In genomic region chr16:841455-842060, GRCh38 we compare ENCODE assay signal across 20 cellular contexts. TPM values are rescaled to one million over a fixed set of nuclear protein-coding genes. Genes with fewer than 3 reads are reported as not detected.
DNase-seq lines count a peak whose midpoint lies in the region; ATAC-seq and TF ChIP-seq lines count a peak whose summit lies in the region.
"Had no signal": no experiment of that assay in that cellular context is flagged by ENCODE, and none has a peak within 500 bp of the region (broad histone marks: within the 10 kb centered on the region; RNA-seq: fewer than 3 reads in every experiment).

No MANE protein-coding gene starts in this region.

- H3K27me3 ChIP-seq in left ventricle myocardium inferior (ENCODE audit: low read depth) (peaks cover 46% of the 10 kb centered on the region), RWPE2 (ENCODE audit: insufficient read depth, poor library complexity, severe bottlenecking) (no peaks in the 10 kb centered on the region)

- ATAC-seq in Right ventricle myocardium inferior (no peak), RWPE2 (ENCODE audit: low read depth) (no peak), GM21619 (IDR thresholded peaks at IDR 0.05; ENCODE audit: unreplicated experiment) (no peak), GM21515 (IDR thresholded peaks at IDR 0.05; ENCODE audit: unreplicated experiment) (no peak), HG02588 (IDR thresholded peaks at IDR 0.05; ENCODE audit: unreplicated experiment) (no peak)
- ATAC-seq: A549, GM12878 had no signal

- DNase-seq in Right ventricle myocardium inferior (ENCODE audit: missing footprints) (peak; percentile 37), left ventricle myocardium inferior (no peak), RWPE2 (ENCODE audit: low spot score) (peak; percentile 54), posterior vena cava (ENCODE audit: low spot score) (peak; percentile 81)
- DNase-seq: AML-193; CD4-positive, CD25-positive, alpha-beta regulatory T cell; DMS 273 treated with DMSO at 0.1 percent for 48 hours; DND-41; EL; HCEC 1CT had no signal

- no peak for TF ChIP-seq CTCF in left ventricle myocardium inferior (IDR thresholded peaks at IDR 0.05; ENCODE audit: borderline replicate concordance)
- TF ChIP-seq CTCF in RWPE2 (IDR thresholded peaks at IDR 0.05; ENCODE audit: poor library complexity, severe bottlenecking), result no peak

- no peak overlapping the region for H3K4me3 ChIP-seq in left ventricle myocardium inferior
- no peak overlapping the region for H3K4me3 ChIP-seq in RWPE2 (ENCODE audit: severe bottlenecking)
- H3K4me3 ChIP-seq: A549, GM12878, GM23248 had no signal

- intact Hi-C loops in Right ventricle myocardium inferior (cut with DNase I) (no loop called here), left ventricle myocardium inferior (cut with micrococcal nuclease) (no loop called here), posterior vena cava (cut with DNase I) (no loop called here)

- H3K36me3 ChIP-seq in left ventricle myocardium inferior (no peaks in the 10 kb centered on the region), RWPE2 (ENCODE audit: low read depth) (no peaks in the 10 kb centered on the region)

- H3K4me1 ChIP-seq in left ventricle myocardium inferior (no peaks in the 10 kb centered on the region), RWPE2 (ENCODE audit: insufficient read depth, poor library complexity, severe bottlenecking) (no peaks in the 10 kb centered on the region)
- H3K4me1 ChIP-seq: A549 had no signal

- H3K9me3 ChIP-seq in left ventricle myocardium inferior (replicated peaks), result peaks cover 19% of the 10 kb centered on the region
- no peaks in the 10 kb centered on the region for H3K9me3 ChIP-seq in RWPE2 (ENCODE audit: severe bottlenecking)

- H3K27ac ChIP-seq in left ventricle myocardium inferior (replicated peaks) (no peak overlapping the region), RWPE2 (ENCODE audit: poor library complexity, severe bottlenecking) (no peak overlapping the region)
- H3K27ac ChIP-seq: 22Rv1, A549, GM23248 had no signal

RNA-seq across cellular contexts. Expression of gene GNG13, which starts 41.0 kb away (rescaled TPM):
- total RNA-seq in Right ventricle myocardium inferior (not detected), left ventricle myocardium inferior (not detected), posterior vena cava (not detected)
- total RNA-seq: CD4-positive, CD25-positive, alpha-beta regulatory T cell; CD8-positive, alpha-beta memory T cell; GM12878; GM23248; H4; HT-29 had no signal

RNA-seq across cellular contexts. Expression of gene CHTF18, which starts 53.1 kb away (rescaled TPM):
- total RNA-seq in Right ventricle myocardium inferior (6.4 TPM), left ventricle myocardium inferior (3.1 TPM), posterior vena cava (1 to 10 TPM; 7.7 TPM)

RNA-seq across cellular contexts. Expression of gene RPUSD1, which starts 53.4 kb away (rescaled TPM):
- 9.7 TPM for total RNA-seq in Right ventricle myocardium inferior
- 10.6 TPM for total RNA-seq in left ventricle myocardium inferior
- 10 to 100 TPM in 1 of 2 donors, 1 to 10 TPM in 1; 8.8 to 11.4 TPM for total RNA-seq in posterior vena cava
